In the genomic region with DNA sequence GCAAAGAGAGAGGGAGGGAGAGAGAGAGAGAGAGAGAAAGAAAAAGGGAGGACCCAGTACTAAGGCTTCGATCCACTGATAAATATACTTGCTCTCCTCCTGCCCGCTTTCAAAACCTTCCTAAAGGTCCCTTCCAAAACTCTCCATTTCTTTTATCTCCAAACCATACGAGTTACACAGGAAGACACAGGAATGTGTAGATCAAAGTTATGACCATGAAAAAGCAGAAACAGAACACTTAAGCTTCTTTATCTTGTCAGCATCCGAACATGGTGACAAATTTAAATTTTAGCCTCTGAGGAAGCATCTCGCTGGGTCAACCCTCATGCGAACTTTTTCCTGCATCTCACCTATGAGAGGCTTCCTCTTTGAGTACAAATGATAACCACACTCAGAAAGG, we compare ENCODE assay signal across 2 cellular contexts.
A peak's percentile ranks its signal among the peaks of the same experiment; 100 is the strongest.
TF ChIP-seq lines count a peak whose summit lies in the region.

No MANE protein-coding gene starts in this region.

TF ChIP-seq in GM23338, 12 proteins besides CTCF, POLR2A, EP300 and RAD21 (continues in another document):
- no peak for TF ChIP-seq EZH2phosphoT487 (IDR thresholded peaks at IDR 0.05; ENCODE audit: unreplicated experiment)
- TF ChIP-seq CREB1 (CRISPR knock-in tag; IDR thresholded peaks at IDR 0.05; ENCODE audit: low read depth), result no peak
- TF ChIP-seq JUNB (IDR thresholded peaks at IDR 0.05; ENCODE audit: unreplicated experiment), result no peak
- no peak for TF ChIP-seq ZNF114 (CRISPR knock-in tag; IDR thresholded peaks at IDR 0.05)
- TF ChIP-seq, protein P1, sequence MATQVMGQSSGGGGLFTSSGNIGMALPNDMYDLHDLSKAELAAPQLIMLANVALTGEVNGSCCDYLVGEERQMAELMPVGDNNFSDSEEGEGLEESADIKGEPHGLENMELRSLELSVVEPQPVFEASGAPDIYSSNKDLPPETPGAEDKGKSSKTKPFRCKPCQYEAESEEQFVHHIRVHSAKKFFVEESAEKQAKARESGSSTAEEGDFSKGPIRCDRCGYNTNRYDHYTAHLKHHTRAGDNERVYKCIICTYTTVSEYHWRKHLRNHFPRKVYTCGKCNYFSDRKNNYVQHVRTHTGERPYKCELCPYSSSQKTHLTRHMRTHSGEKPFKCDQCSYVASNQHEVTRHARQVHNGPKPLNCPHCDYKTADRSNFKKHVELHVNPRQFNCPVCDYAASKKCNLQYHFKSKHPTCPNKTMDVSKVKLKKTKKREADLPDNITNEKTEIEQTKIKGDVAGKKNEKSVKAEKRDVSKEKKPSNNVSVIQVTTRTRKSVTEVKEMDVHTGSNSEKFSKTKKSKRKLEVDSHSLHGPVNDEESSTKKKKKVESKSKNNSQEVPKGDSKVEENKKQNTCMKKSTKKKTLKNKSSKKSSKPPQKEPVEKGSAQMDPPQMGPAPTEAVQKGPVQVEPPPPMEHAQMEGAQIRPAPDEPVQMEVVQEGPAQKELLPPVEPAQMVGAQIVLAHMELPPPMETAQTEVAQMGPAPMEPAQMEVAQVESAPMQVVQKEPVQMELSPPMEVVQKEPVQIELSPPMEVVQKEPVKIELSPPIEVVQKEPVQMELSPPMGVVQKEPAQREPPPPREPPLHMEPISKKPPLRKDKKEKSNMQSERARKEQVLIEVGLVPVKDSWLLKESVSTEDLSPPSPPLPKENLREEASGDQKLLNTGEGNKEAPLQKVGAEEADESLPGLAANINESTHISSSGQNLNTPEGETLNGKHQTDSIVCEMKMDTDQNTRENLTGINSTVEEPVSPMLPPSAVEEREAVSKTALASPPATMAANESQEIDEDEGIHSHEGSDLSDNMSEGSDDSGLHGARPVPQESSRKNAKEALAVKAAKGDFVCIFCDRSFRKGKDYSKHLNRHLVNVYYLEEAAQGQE (IDR thresholded peaks at IDR 0.05; ENCODE audit: unreplicated experiment), result no peak
- no peak for TF ChIP-seq STAT1 (IDR thresholded peaks at IDR 0.05; ENCODE audit: unreplicated experiment)
- no peak for TF ChIP-seq POLR2AphosphoS5 (IDR thresholded peaks at IDR 0.05; ENCODE audit: low read depth)
- TF ChIP-seq ZNF331 (CRISPR knock-in tag; IDR thresholded peaks at IDR 0.05; ENCODE audit: low read depth), result no peak
- TF ChIP-seq, protein P2, sequence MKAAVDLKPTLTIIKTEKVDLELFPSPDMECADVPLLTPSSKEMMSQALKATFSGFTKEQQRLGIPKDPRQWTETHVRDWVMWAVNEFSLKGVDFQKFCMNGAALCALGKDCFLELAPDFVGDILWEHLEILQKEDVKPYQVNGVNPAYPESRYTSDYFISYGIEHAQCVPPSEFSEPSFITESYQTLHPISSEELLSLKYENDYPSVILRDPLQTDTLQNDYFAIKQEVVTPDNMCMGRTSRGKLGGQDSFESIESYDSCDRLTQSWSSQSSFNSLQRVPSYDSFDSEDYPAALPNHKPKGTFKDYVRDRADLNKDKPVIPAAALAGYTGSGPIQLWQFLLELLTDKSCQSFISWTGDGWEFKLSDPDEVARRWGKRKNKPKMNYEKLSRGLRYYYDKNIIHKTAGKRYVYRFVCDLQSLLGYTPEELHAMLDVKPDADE (IDR thresholded peaks at IDR 0.05), result no peak
- TF ChIP-seq EZH2 (IDR thresholded peaks at IDR 0.05; ENCODE audit: low read depth, unreplicated experiment), result no peak

TF ChIP-seq in K562, 482 proteins besides CTCF, POLR2A, EP300 and RAD21:
- no peak for TF ChIP-seq KAT8 (IDR thresholded peaks at IDR 0.05; ENCODE audit: low read depth)
- TF ChIP-seq ZEB2 (IDR thresholded peaks at IDR 0.05), result no peak
- TF ChIP-seq RAD51 (IDR thresholded peaks at IDR 0.05; ENCODE audit: borderline replicate concordance, low read depth), result no peak
- peak; percentile 41; the same call in 1 of the 2 replicates for TF ChIP-seq ARID1B (IDR thresholded peaks at IDR 0.05)
- no peak for TF ChIP-seq KDM5B (IDR thresholded peaks at IDR 0.05; ENCODE audit: insufficient replicate concordance, low read depth, low read length)
- no peak for TF ChIP-seq CXXC5 (CRISPR knock-in tag; IDR thresholded peaks at IDR 0.05)
- TF ChIP-seq MEIS2 (IDR thresholded peaks at IDR 0.05; ENCODE audit: partially characterized antibody), result peak; percentile 18
- TF ChIP-seq SP2 (IDR thresholded peaks at IDR 0.05; ENCODE audit: extremely low read depth, low read depth, low read length, poor library complexity, severe bottlenecking), result no peak
- no peak for TF ChIP-seq TBP (optimal IDR thresholded peaks at IDR 0.05; ENCODE audit: low read depth, low read length)
- TF ChIP-seq TCF3 (CRISPR knock-in tag; IDR thresholded peaks at IDR 0.05), result peak; percentile 60; the same call in 1 of the 2 replicates
- TF ChIP-seq TEAD2 (tag; IDR thresholded peaks at IDR 0.05), result no peak
- peak; percentile 59; the same call in 1 of the 2 replicates for TF ChIP-seq LEF1 (IDR thresholded peaks at IDR 0.05)
- TF ChIP-seq, protein P3, sequence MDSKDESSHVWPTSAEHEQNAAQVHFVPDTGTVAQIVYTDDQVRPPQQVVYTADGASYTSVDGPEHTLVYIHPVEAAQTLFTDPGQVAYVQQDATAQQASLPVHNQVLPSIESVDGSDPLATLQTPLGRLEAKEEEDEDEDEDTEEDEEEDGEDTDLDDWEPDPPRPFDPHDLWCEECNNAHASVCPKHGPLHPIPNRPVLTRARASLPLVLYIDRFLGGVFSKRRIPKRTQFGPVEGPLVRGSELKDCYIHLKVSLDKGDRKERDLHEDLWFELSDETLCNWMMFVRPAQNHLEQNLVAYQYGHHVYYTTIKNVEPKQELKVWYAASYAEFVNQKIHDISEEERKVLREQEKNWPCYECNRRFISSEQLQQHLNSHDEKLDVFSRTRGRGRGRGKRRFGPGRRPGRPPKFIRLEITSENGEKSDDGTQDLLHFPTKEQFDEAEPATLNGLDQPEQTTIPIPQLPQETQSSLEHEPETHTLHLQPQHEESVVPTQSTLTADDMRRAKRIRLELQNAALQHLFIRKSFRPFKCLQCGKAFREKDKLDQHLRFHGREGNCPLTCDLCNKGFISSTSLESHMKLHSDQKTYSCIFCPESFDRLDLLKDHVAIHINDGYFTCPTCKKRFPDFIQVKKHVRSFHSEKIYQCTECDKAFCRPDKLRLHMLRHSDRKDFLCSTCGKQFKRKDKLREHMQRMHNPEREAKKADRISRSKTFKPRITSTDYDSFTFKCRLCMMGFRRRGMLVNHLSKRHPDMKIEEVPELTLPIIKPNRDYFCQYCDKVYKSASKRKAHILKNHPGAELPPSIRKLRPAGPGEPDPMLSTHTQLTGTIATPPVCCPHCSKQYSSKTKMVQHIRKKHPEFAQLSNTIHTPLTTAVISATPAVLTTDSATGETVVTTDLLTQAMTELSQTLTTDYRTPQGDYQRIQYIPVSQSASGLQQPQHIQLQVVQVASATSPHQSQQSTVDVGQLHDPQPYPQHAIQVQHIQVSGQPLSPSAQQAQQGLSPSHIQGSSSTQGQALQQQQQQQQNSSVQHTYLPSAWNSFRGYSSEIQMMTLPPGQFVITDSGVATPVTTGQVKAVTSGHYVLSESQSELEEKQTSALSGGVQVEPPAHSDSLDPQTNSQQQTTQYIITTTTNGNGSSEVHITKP (IDR thresholded peaks at IDR 0.05; ENCODE audit: partially characterized antibody), result peak; percentile 79
- TF ChIP-seq CBX8 (IDR thresholded peaks at IDR 0.05; ENCODE audit: borderline replicate concordance, extremely low read depth, low read depth, low read length, poor library complexity, severe bottlenecking), result no peak
- no peak for TF ChIP-seq RBFOX2 (IDR thresholded peaks at IDR 0.05; ENCODE audit: low read depth, low read length)
